In genomic region chr3:8882171-8882593, GRCh38 we compare ENCODE assay signal across 16 cellular contexts.
DNase-seq lines count a peak whose midpoint lies in the region; ATAC-seq and TF ChIP-seq lines count a peak whose summit lies in the region.
"Had no signal": no experiment of that assay in that cellular context is flagged by ENCODE, and none has a peak within 500 bp of the region (broad histone marks: within the 10 kb centered on the region; RNA-seq: fewer than 3 reads in every experiment).

No MANE protein-coding gene starts in this region.

- no peaks in the 10 kb centered on the region for H3K9me3 ChIP-seq in iPS-20b (ENCODE audit: insufficient read depth, low read depth, low read length)
- H3K9me3 ChIP-seq in WERI-Rb-1 (ENCODE audit: severe bottlenecking): no peaks in the 10 kb centered on the region
- H3K9me3 ChIP-seq: sigmoid colon, upper lobe of left lung had no signal

- H3K27ac ChIP-seq in iPS-20b (ENCODE audit: low read length) (peak overlapping the region; percentile 61), WERI-Rb-1 (no peak overlapping the region)
- H3K27ac ChIP-seq: sigmoid colon, upper lobe of left lung had no signal

- peaks cover 18% of the 10 kb centered on the region; the same call in 1 of the 2 replicates for H3K4me1 ChIP-seq in iPS-20b (ENCODE audit: insufficient read depth, low read length)
- H3K4me1 ChIP-seq: sigmoid colon, upper lobe of left lung had no signal

- ATAC-seq in GM18499 (IDR thresholded peaks at IDR 0.05; ENCODE audit: insufficient read depth, unreplicated experiment) (peak; percentile 45), GM21529 (IDR thresholded peaks at IDR 0.05; ENCODE audit: unreplicated experiment) (peak; percentile 74), HG03354 (IDR thresholded peaks at IDR 0.05; ENCODE audit: poor library complexity, severe bottlenecking, unreplicated experiment) (peak; percentile 81), HG03139 (IDR thresholded peaks at IDR 0.05; ENCODE audit: unreplicated experiment) (no peak)
- ATAC-seq: activated T-helper 17 cell treated with anti-CD3 and anti-CD28 coated beads, Interleukin-2, amount 50 U/mL, for 72 hours; SK-N-SH treated with all-trans-retinoic acid at 6 μM for 48 hours had no signal

- TF ChIP-seq CTCF in WERI-Rb-1 (IDR thresholded peaks at IDR 0.05; ENCODE audit: low read depth, low read length): no peak
- TF ChIP-seq CTCF in foreskin fibroblast (IDR thresholded peaks at IDR 0.05; ENCODE audit: low read depth, low read length): no peak

- H3K36me3 ChIP-seq in iPS-20b (ENCODE audit: insufficient read depth, low read depth, low read length) (peaks cover 47% of the 10 kb centered on the region), WERI-Rb-1 (peaks cover 30% of the 10 kb centered on the region)

- peak overlapping the region; percentile 28; the same call in 1 of the 2 replicates for H3K9ac ChIP-seq in iPS-20b (ENCODE audit: low read depth, low read length)

- DNase-seq in WERI-Rb-1: no peak
- no peak for DNase-seq in stimulated activated CD4-positive, alpha-beta T cell treated with anti-CD3 and anti-CD28 coated beads, Interleukin-2, amount 100 ng/mL, for 24 hours
- no peak for DNase-seq in foreskin fibroblast
- DNase-seq: activated CD4-positive, CD25-positive, alpha-beta regulatory T cell treated with anti-CD3 and anti-CD28 coated beads, Interleukin-2, amount 50 U/mL, for 72 hours; AML-193; DND-41; NCI-H1694 treated with DMSO at 0.1 percent for 48 hours; sigmoid colon; upper lobe of left lung had no signal

- H3K4me3 ChIP-seq in iPS-20b (ENCODE audit: low read length) (no peak overlapping the region), WERI-Rb-1 (ENCODE audit: low read depth, low read length) (no peak overlapping the region), foreskin fibroblast (ENCODE audit: low read depth in 1 of 2, low read length in 2 of 2) (no peak overlapping the region)
- H3K4me3 ChIP-seq: sigmoid colon, upper lobe of left lung had no signal

- H3K27me3 ChIP-seq in iPS-20b (ENCODE audit: insufficient read depth, low read length) (no peaks in the 10 kb centered on the region), WERI-Rb-1 (ENCODE audit: insufficient read depth, low read depth, severe bottlenecking) (no peaks in the 10 kb centered on the region)
- H3K27me3 ChIP-seq: sigmoid colon, upper lobe of left lung had no signal
